13 cellular contexts compared by ENCODE assay signal in genomic region chr6:82906951-82907350, GRCh38.
A peak's percentile ranks its signal among the peaks of the same experiment; 100 is the strongest.
DNase-seq lines count a peak whose midpoint lies in the region; ATAC-seq and TF ChIP-seq lines count a peak whose summit lies in the region.
"Had no signal": no experiment of that assay in that cellular context is flagged by ENCODE, and none has a peak within 500 bp of the region (broad histone marks: within the 10 kb centered on the region; RNA-seq: fewer than 3 reads in every experiment).

No MANE protein-coding gene starts in this region.

- H3K27ac ChIP-seq in RWPE1, result no peak overlapping the region
- H3K27ac ChIP-seq: VCaP had no signal

- POLR2A ChIA-PET in RWPE1 (lab: Yijun Ruan, JAX; ENCODE audit: low non-redundant PET), result no interaction called here

- TF ChIP-seq CTCF in RWPE1 (conservative IDR thresholded peaks at IDR 0.05; ENCODE audit: low read depth) (no peak), fibroblast of mammary gland (conservative IDR thresholded peaks at IDR 0.05; ENCODE audit: control insufficient read depth, insufficient read depth, low read depth, low read length) (no peak)

- CTCF ChIA-PET in RWPE1 (lab: Yijun Ruan, JAX), result no interaction called here

- ATAC-seq in GM18868 (IDR thresholded peaks at IDR 0.05; ENCODE audit: unreplicated experiment) (no peak), HG03354 (IDR thresholded peaks at IDR 0.05; ENCODE audit: poor library complexity, severe bottlenecking, unreplicated experiment) (no peak), HG03045 (IDR thresholded peaks at IDR 0.05; ENCODE audit: unreplicated experiment) (no peak)

- DNase-seq in GM04504 (ENCODE audit: low read depth), result peak; percentile 40
- peak; percentile 26 for DNase-seq in RWPE1 (ENCODE audit: low spot score)
- peak; percentile 69 for DNase-seq in fibroblast of mammary gland (ENCODE audit: low read depth)
- DNase-seq in non-pigmented ciliary epithelial cell (ENCODE audit: low read depth), result peak; percentile 32
- DNase-seq in germinal center (ENCODE audit: low spot score), result no peak
- DNase-seq: activated T-cell treated with anti-CD3 and anti-CD28 coated beads, Interleukin-2, amount 50 U/mL, for 1 hour; Calu3; left cardiac atrium had no signal

- H3K4me3 ChIP-seq in fibroblast of mammary gland (ENCODE audit: control insufficient read depth, low read depth, low read length), result no peak overlapping the region
- H3K4me3 ChIP-seq: esophagus muscularis mucosa had no signal
